ENCODE assay signal across 9 cellular contexts in the genomic region with DNA sequence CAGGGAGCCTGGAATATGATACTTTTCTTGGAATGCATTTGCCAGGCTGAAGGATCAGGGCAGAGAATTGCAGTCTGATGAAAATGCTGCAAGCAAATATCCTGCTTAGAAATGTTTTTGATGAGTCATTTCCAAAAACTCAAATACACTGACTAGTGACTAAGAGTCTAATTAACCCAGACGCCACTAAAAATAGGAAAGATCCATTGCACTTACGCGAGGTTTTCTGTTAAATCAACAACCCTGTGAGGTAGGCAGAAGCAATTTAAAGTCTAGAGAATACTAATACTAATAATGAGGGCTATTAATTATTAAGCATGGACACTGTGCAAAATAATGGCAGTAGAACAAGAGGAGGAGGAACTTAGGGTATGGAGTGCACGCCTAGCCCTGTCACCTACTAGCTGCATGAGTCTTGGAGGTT.
DNase-seq lines count a peak whose midpoint lies in the region; ATAC-seq and TF ChIP-seq lines count a peak whose summit lies in the region.
"Had no signal": no experiment of that assay in that cellular context is flagged by ENCODE, and none has a peak within 500 bp of the region (broad histone marks: within the 10 kb centered on the region; RNA-seq: fewer than 3 reads in every experiment).

No MANE protein-coding gene starts in this region.

- H3K4me1 ChIP-seq in OCI-LY3 (ENCODE audit: low read length) (peaks cover 33% of the 10 kb centered on the region), spleen (no peaks in the 10 kb centered on the region)

- no peak overlapping the region for H2AFZ ChIP-seq in OCI-LY3 (ENCODE audit: low read depth, low read length)

- TF ChIP-seq POLR2A in spleen (IDR thresholded peaks at IDR 0.05): no peak

- no peaks in the 10 kb centered on the region for H3K79me2 ChIP-seq in OCI-LY3 (ENCODE audit: low read length)

- H3K27ac ChIP-seq in OCI-LY3 (ENCODE audit: low read length): peak overlapping the region; percentile 66
- H3K27ac ChIP-seq in spleen: no peak overlapping the region

- no peaks in the 10 kb centered on the region for H4K20me1 ChIP-seq in OCI-LY3 (ENCODE audit: insufficient read depth, low read length)

- DNase-seq in EH (ENCODE audit: low read depth): peak; percentile 92
- peak; percentile 56 for DNase-seq in kidney epithelial cell (ENCODE audit: low read depth)
- DNase-seq in NCI-H1092 (lab: John Stamatoyannopoulos, UW): no peak
- no peak for DNase-seq in NCI-H774 (lab: John Stamatoyannopoulos, UW)
- no peak for DNase-seq in spleen
- DNase-seq: immature natural killer cell had no signal

- H3K9ac ChIP-seq in OCI-LY3 (ENCODE audit: low read length): peak overlapping the region; percentile 15; the same call in 1 of the 2 replicates

- no peak for TF ChIP-seq CTCF in OCI-LY3 (IDR thresholded peaks at IDR 0.05; ENCODE audit: low read depth, low read length)
- no peak for TF ChIP-seq CTCF in kidney epithelial cell (IDR thresholded peaks at IDR 0.05; ENCODE audit: insufficient read depth, low read length, poor library complexity, severe bottlenecking)
- TF ChIP-seq CTCF in spleen (IDR thresholded peaks at IDR 0.05 in 8 of 11, conservative IDR thresholded peaks at IDR 0.05 in 3 of 11): no peak

- H3K4me2 ChIP-seq in OCI-LY3 (ENCODE audit: low read length): peak overlapping the region; percentile 71

- H3K36me3 ChIP-seq in OCI-LY3 (replicated peaks; ENCODE audit: low read depth, low read length) (peaks cover 5% of the 10 kb centered on the region), kidney epithelial cell (ENCODE audit: control insufficient read depth, insufficient read depth, low read length) (no peaks in the 10 kb centered on the region), spleen (no peaks in the 10 kb centered on the region)

- H3K27me3 ChIP-seq in OCI-LY3 (ENCODE audit: low read depth, low read length): no peaks in the 10 kb centered on the region
- H3K27me3 ChIP-seq in kidney epithelial cell (ENCODE audit: control insufficient read depth, insufficient read depth, low read length): no peaks in the 10 kb centered on the region
- H3K27me3 ChIP-seq in spleen (replicated peaks in 1 of 7): no peaks in the 10 kb centered on the region

- WGBS in spleen, 5 donors: 37 to 82% (median 52%) methylated on average over 4 of the region's 4 CpGs

- peak overlapping the region; percentile 45 for H3K4me3 ChIP-seq in OCI-LY3 (ENCODE audit: low read length)
- no peak overlapping the region for H3K4me3 ChIP-seq in kidney epithelial cell (ENCODE audit: low read depth, low read length)
- no peak overlapping the region for H3K4me3 ChIP-seq in spleen

- intact Hi-C loops in spleen (cut with DNase I; ENCODE audit: low total_unique reads): no loop called here

- H3K9me3 ChIP-seq in OCI-LY3 (ENCODE audit: insufficient read depth, low read length): no peaks in the 10 kb centered on the region
- H3K9me3 ChIP-seq in spleen: peaks cover 0 to 4% (median 0%) of the 10 kb centered on the region in 8 donors

- peak; percentile 58 for ATAC-seq in HG02623 (IDR thresholded peaks at IDR 0.05; ENCODE audit: unreplicated experiment)
- ATAC-seq in GM21360 (IDR thresholded peaks at IDR 0.05; ENCODE audit: unreplicated experiment): no peak

Comparison
In these comparisons a context has a peak if more than half of its experiments do, and no peak if none do; other contexts are left out.
1. DNase-seq: peak in EH (single experiment) and kidney epithelial cell (single experiment); none in NCI-H1092 (single experiment), NCI-H774 (single experiment) and spleen (single experiment).